1 cellular context compared by ENCODE assay signal in the genomic region with DNA sequence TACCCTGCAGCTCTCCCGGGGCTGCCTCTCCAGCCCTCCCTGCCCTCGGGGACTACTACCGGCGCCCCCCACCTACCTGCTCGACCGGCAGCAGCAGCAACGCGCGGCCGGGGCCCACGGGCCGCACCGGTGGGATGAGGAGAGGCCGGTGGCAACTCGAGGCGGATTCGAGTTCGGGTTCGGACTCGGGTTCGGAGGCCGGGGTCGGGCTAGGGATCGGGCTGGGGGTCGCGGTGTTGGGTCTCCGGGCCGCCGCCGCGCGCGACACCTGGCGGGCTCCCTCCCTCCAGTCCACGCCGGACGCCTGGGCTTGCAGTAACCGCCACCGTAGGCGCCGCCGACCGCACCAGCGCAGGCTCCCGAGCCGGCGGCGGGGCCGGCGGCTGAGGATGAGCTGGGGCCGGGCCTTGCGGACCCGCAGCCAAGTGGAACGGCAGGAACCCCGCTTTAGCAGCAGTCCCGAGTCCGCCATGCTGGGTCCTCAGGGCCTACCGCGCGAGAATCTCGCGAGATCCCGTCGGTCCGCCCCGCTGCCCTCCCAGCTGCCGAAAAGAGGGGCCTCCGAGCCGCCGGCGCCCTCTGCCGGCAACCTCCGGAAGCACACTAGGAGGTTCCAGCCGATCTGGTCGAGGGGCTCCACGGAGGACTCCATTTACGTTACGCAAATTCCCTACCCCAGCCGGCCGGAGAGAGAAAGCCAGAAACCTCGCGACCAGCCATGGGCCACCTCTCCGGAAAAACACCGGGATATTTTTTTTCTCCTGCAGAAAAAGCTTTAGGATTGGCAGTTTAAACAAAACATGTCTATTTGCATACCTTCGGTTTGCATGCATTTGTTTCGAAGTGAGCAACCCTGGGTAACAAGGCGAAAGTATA.
TF ChIP-seq lines count a peak whose summit lies in the region.

A gene (minus strand): TSS at position 483 of the 876 bp plus-strand sequence. CDS start 11 bp downstream, at position 472.

TF ChIP-seq in HEK293, 187 proteins besides CTCF, POLR2A, EP300 and RAD21 (continued from another document and continues in another):
- TF ChIP-seq, protein P1, sequence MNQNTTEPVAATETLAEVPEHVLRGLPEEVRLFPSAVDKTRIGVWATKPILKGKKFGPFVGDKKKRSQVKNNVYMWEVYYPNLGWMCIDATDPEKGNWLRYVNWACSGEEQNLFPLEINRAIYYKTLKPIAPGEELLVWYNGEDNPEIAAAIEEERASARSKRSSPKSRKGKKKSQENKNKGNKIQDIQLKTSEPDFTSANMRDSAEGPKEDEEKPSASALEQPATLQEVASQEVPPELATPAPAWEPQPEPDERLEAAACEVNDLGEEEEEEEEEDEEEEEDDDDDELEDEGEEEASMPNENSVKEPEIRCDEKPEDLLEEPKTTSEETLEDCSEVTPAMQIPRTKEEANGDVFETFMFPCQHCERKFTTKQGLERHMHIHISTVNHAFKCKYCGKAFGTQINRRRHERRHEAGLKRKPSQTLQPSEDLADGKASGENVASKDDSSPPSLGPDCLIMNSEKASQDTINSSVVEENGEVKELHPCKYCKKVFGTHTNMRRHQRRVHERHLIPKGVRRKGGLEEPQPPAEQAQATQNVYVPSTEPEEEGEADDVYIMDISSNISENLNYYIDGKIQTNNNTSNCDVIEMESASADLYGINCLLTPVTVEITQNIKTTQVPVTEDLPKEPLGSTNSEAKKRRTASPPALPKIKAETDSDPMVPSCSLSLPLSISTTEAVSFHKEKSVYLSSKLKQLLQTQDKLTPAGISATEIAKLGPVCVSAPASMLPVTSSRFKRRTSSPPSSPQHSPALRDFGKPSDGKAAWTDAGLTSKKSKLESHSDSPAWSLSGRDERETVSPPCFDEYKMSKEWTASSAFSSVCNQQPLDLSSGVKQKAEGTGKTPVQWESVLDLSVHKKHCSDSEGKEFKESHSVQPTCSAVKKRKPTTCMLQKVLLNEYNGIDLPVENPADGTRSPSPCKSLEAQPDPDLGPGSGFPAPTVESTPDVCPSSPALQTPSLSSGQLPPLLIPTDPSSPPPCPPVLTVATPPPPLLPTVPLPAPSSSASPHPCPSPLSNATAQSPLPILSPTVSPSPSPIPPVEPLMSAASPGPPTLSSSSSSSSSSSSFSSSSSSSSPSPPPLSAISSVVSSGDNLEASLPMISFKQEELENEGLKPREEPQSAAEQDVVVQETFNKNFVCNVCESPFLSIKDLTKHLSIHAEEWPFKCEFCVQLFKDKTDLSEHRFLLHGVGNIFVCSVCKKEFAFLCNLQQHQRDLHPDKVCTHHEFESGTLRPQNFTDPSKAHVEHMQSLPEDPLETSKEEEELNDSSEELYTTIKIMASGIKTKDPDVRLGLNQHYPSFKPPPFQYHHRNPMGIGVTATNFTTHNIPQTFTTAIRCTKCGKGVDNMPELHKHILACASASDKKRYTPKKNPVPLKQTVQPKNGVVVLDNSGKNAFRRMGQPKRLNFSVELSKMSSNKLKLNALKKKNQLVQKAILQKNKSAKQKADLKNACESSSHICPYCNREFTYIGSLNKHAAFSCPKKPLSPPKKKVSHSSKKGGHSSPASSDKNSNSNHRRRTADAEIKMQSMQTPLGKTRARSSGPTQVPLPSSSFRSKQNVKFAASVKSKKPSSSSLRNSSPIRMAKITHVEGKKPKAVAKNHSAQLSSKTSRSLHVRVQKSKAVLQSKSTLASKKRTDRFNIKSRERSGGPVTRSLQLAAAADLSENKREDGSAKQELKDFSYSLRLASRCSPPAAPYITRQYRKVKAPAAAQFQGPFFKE (tag by site-specific recombination; IDR thresholded peaks at IDR 0.05; ENCODE audit: borderline replicate concordance), result no peak
- TF ChIP-seq SETDB1 (IDR thresholded peaks at IDR 0.05; ENCODE audit: insufficient read length, low read length) (no peak), ZIC2 (tag by site-specific recombination; IDR thresholded peaks at IDR 0.05) (peak; percentile 20; the same call in 1 of the 2 replicates), ZNF624 (tag by site-specific recombination; IDR thresholded peaks at IDR 0.05) (no peak), ZNF664 (tag by site-specific recombination; IDR thresholded peaks at IDR 0.05) (no peak), ZBTB7A (tag by site-specific recombination; IDR thresholded peaks at IDR 0.05; ENCODE audit: low read depth) (no peak), ZNF174 (tag by site-specific recombination; IDR thresholded peaks at IDR 0.05) (no peak), YY2 (tag by site-specific recombination; IDR thresholded peaks at IDR 0.05) (peak; percentile 97), ZNF391 (tag by site-specific recombination; IDR thresholded peaks at IDR 0.05; ENCODE audit: borderline replicate concordance, low read depth) (peak; percentile 62; the same call in 1 of the 2 replicates), ZNF670 (tag by site-specific recombination; IDR thresholded peaks at IDR 0.05; ENCODE audit: low read depth) (no peak), BCL11A (tag by site-specific recombination; IDR thresholded peaks at IDR 0.05; ENCODE audit: low read depth) (no peak), KLF8 (tag by site-specific recombination; IDR thresholded peaks at IDR 0.05) (peak; percentile 95), ZNF747 (tag by site-specific recombination; IDR thresholded peaks at IDR 0.05) (no peak), REPIN1 (tag by site-specific recombination; IDR thresholded peaks at IDR 0.05; ENCODE audit: low read depth) (no peak; the same call in 1 of the 2 replicates), ZFP3 (tag by site-specific recombination; IDR thresholded peaks at IDR 0.05; ENCODE audit: low read depth) (no peak), SP7 (tag by site-specific recombination; IDR thresholded peaks at IDR 0.05) (peak; percentile 73; the same call in 1 of the 2 replicates), ZNF341 (tag by site-specific recombination; IDR thresholded peaks at IDR 0.05; ENCODE audit: low read depth) (no peak), ZNF132 (tag by site-specific recombination; IDR thresholded peaks at IDR 0.05; ENCODE audit: borderline replicate concordance) (no peak), ZNF571 (tag by site-specific recombination; IDR thresholded peaks at IDR 0.05) (no peak), ZNF837 (tag by site-specific recombination; IDR thresholded peaks at IDR 0.05) (no peak), ZNF19 (tag by site-specific recombination; IDR thresholded peaks at IDR 0.05; ENCODE audit: low read depth) (no peak), ZNF266 (tag by site-specific recombination; IDR thresholded peaks at IDR 0.05; ENCODE audit: low read depth) (no peak), TCF7L2 (IDR thresholded peaks at IDR 0.05; ENCODE audit: borderline replicate concordance, low read depth, low read length) (no peak), ZNF623 (tag by site-specific recombination; IDR thresholded peaks at IDR 0.05) (no peak), ZNF785 (tag by site-specific recombination; IDR thresholded peaks at IDR 0.05) (no peak), OSR2 (tag by site-specific recombination; IDR thresholded peaks at IDR 0.05) (no peak), ZNF76 (tag by site-specific recombination; IDR thresholded peaks at IDR 0.05; ENCODE audit: borderline replicate concordance, low read depth) (peak; percentile 72; the same call in 1 of the 2 replicates), ZNF146 (tag by site-specific recombination; IDR thresholded peaks at IDR 0.05) (no peak), HOXC10 (CRISPR knock-in tag; IDR thresholded peaks at IDR 0.05) (no peak), ZNF366 (tag by site-specific recombination; conservative IDR thresholded peaks at IDR 0.05) (no peak), ZNF610 (tag by site-specific recombination; IDR thresholded peaks at IDR 0.05; ENCODE audit: borderline replicate concordance) (no peak), ZBTB20 (tag by site-specific recombination; IDR thresholded peaks at IDR 0.05) (peak; percentile 26; the same call in 1 of the 2 replicates), MZF1 (tag by site-specific recombination; IDR thresholded peaks at IDR 0.05; ENCODE audit: borderline replicate concordance) (no peak), EGR2 (tag by site-specific recombination; IDR thresholded peaks at IDR 0.05; ENCODE audit: low read depth) (no peak), PRDM1 (tag by site-specific recombination; IDR thresholded peaks at IDR 0.05) (no peak)
- TF ChIP-seq, protein P2, sequence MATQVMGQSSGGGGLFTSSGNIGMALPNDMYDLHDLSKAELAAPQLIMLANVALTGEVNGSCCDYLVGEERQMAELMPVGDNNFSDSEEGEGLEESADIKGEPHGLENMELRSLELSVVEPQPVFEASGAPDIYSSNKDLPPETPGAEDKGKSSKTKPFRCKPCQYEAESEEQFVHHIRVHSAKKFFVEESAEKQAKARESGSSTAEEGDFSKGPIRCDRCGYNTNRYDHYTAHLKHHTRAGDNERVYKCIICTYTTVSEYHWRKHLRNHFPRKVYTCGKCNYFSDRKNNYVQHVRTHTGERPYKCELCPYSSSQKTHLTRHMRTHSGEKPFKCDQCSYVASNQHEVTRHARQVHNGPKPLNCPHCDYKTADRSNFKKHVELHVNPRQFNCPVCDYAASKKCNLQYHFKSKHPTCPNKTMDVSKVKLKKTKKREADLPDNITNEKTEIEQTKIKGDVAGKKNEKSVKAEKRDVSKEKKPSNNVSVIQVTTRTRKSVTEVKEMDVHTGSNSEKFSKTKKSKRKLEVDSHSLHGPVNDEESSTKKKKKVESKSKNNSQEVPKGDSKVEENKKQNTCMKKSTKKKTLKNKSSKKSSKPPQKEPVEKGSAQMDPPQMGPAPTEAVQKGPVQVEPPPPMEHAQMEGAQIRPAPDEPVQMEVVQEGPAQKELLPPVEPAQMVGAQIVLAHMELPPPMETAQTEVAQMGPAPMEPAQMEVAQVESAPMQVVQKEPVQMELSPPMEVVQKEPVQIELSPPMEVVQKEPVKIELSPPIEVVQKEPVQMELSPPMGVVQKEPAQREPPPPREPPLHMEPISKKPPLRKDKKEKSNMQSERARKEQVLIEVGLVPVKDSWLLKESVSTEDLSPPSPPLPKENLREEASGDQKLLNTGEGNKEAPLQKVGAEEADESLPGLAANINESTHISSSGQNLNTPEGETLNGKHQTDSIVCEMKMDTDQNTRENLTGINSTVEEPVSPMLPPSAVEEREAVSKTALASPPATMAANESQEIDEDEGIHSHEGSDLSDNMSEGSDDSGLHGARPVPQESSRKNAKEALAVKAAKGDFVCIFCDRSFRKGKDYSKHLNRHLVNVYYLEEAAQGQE (tag by site-specific recombination; IDR thresholded peaks at IDR 0.05), result no peak
- TF ChIP-seq, protein P3, sequence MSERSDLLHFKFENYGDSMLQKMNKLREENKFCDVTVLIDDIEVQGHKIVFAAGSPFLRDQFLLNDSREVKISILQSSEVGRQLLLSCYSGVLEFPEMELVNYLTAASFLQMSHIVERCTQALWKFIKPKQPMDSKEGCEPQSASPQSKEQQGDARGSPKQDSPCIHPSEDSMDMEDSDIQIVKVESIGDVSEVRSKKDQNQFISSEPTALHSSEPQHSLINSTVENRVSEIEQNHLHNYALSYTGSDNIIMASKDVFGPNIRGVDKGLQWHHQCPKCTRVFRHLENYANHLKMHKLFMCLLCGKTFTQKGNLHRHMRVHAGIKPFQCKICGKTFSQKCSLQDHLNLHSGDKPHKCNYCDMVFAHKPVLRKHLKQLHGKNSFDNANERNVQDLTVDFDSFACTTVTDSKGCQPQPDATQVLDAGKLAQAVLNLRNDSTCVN (tag by site-specific recombination; optimal IDR thresholded peaks at IDR 0.05), result peak; percentile 55
- TF ChIP-seq, protein P4, sequence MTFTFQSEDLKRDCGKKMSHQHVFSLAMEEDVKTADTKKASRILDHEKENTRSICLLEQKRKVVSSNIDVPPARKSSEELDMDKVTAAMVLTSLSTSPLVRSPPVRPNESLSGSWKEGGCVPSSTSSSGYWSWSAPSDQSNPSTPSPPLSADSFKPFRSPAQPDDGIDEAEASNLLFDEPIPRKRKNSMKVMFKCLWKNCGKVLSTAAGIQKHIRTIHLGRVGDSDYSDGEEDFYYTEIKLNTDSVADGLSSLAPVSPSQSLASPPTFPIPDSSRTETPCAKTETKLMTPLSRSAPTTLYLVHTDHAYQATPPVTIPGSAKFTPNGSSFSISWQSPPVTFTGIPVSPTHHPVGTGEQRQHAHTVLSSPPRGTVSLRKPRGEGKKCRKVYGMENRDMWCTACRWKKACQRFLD (tag by site-specific recombination; IDR thresholded peaks at IDR 0.05), result no peak
- TF ChIP-seq, protein P5, sequence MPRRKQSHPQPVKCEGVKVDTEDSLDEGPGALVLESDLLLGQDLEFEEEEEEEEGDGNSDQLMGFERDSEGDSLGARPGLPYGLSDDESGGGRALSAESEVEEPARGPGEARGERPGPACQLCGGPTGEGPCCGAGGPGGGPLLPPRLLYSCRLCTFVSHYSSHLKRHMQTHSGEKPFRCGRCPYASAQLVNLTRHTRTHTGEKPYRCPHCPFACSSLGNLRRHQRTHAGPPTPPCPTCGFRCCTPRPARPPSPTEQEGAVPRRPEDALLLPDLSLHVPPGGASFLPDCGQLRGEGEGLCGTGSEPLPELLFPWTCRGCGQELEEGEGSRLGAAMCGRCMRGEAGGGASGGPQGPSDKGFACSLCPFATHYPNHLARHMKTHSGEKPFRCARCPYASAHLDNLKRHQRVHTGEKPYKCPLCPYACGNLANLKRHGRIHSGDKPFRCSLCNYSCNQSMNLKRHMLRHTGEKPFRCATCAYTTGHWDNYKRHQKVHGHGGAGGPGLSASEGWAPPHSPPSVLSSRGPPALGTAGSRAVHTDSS (tag by site-specific recombination; IDR thresholded peaks at IDR 0.05), result no peak; the same call in 1 of the 2 replicates
- TF ChIP-seq, protein P6, sequence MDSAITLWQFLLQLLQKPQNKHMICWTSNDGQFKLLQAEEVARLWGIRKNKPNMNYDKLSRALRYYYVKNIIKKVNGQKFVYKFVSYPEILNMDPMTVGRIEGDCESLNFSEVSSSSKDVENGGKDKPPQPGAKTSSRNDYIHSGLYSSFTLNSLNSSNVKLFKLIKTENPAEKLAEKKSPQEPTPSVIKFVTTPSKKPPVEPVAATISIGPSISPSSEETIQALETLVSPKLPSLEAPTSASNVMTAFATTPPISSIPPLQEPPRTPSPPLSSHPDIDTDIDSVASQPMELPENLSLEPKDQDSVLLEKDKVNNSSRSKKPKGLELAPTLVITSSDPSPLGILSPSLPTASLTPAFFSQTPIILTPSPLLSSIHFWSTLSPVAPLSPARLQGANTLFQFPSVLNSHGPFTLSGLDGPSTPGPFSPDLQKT (IDR thresholded peaks at IDR 0.05; ENCODE audit: borderline replicate concordance, low read depth, low read length), result no peak
- TF ChIP-seq, protein P7, sequence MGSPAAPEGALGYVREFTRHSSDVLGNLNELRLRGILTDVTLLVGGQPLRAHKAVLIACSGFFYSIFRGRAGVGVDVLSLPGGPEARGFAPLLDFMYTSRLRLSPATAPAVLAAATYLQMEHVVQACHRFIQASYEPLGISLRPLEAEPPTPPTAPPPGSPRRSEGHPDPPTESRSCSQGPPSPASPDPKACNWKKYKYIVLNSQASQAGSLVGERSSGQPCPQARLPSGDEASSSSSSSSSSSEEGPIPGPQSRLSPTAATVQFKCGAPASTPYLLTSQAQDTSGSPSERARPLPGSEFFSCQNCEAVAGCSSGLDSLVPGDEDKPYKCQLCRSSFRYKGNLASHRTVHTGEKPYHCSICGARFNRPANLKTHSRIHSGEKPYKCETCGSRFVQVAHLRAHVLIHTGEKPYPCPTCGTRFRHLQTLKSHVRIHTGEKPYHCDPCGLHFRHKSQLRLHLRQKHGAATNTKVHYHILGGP (tag by site-specific recombination; IDR thresholded peaks at IDR 0.05), result no peak
